Comparison of ENCODE assay signal across 11 cellular contexts in the genomic region with DNA sequence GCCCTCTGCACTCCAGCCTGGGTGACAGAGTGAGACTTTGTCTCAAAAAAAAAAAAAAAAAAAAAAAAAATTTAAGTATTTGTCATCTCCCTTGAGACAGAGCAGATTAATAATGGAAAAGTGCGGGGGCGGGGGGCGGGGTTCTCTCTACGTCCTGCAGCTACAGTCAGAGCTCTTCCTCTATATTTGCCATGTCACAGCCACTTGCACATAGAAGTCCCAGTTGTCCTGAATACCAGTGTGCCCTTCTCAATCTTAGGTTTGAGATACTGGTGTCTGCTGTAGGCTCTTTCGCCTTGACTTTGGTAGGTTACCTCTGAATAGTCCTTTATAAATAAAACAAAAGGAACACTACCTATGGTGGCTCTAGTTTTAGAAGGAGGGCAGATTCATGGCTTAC.
DNase-seq lines count a peak whose midpoint lies in the region; ATAC-seq and TF ChIP-seq lines count a peak whose summit lies in the region.
"Had no signal": no experiment of that assay in that cellular context is flagged by ENCODE, and none has a peak within 500 bp of the region (broad histone marks: within the 10 kb centered on the region; RNA-seq: fewer than 3 reads in every experiment).

No MANE protein-coding gene starts in this region.

- DNase-seq in RKO (ENCODE audit: low spot score) (peak; percentile 62), esophagus squamous epithelium (lab: John Stamatoyannopoulos, UW) (no peak), ecto neural progenitor cell (ENCODE audit: low spot score) (no peak), NCI-H2081 treated with DMSO at 0.1 percent for 48 hours (lab: John Stamatoyannopoulos, UW) (no peak), neural progenitor cell (ENCODE audit: low spot score) (no peak), NCI-H1930 (lab: John Stamatoyannopoulos, UW) (no peak)
- DNase-seq: hypothalamus, T-helper 17 cell had no signal

- peak; percentile 44 for ATAC-seq in GM21529 (IDR thresholded peaks at IDR 0.05; ENCODE audit: unreplicated experiment)
- peak; percentile 66 for ATAC-seq in stimulated activated memory B cell treated with anti-CD40 and anti-IgM and Interleukin-4, amounts not matched to agents 10 μg/mL and 1 μg/mL and 100 μg/mL, for 72 hours
- ATAC-seq: sciatic nerve, T-helper 17 cell had no signal

- H3K79me2 ChIP-seq in neural progenitor cell (ENCODE audit: low read depth) = no peaks in the 10 kb centered on the region

- H3K4me1 ChIP-seq in esophagus squamous epithelium = peaks cover 8 to 41% (median 22%) of the 10 kb centered on the region in 3 donors
- peaks cover 16% of the 10 kb centered on the region for H3K4me1 ChIP-seq in neural progenitor cell

- peaks cover 21% of the 10 kb centered on the region for H3K27me3 Mint-ChIP-seq in stimulated activated memory B cell treated with anti-CD40 and anti-IgM and Interleukin-4, amounts not matched to agents 10 μg/mL and 1 μg/mL and 100 μg/mL, for 72 hours
- peaks cover 9% of the 10 kb centered on the region for H3K27me3 Mint-ChIP-seq in neural progenitor cell (ENCODE audit: insufficient read depth, low read depth)

- H3K9me3 Mint-ChIP-seq in stimulated activated memory B cell treated with anti-CD40 and anti-IgM and Interleukin-4, amounts not matched to agents 10 μg/mL and 1 μg/mL and 100 μg/mL, for 72 hours = no peaks in the 10 kb centered on the region
- H3K9me3 Mint-ChIP-seq in neural progenitor cell = peaks cover 3% of the 10 kb centered on the region

- TF ChIP-seq CTCF in esophagus squamous epithelium (IDR thresholded peaks at IDR 0.05) = no peak
- no peak for TF ChIP-seq CTCF in neural progenitor cell (IDR thresholded peaks at IDR 0.05)

- no peaks in the 10 kb centered on the region for H3K36me3 Mint-ChIP-seq in stimulated activated memory B cell treated with anti-CD40 and anti-IgM and Interleukin-4, amounts not matched to agents 10 μg/mL and 1 μg/mL and 100 μg/mL, for 72 hours
- H3K36me3 Mint-ChIP-seq in neural progenitor cell = no peaks in the 10 kb centered on the region

- H4K20me1 ChIP-seq in neural progenitor cell (ENCODE audit: low read depth) = no peaks in the 10 kb centered on the region

- H3K27me3 ChIP-seq in esophagus squamous epithelium (no peaks in the 10 kb centered on the region), neural progenitor cell (no peaks in the 10 kb centered on the region)

- 30 to 44% methylated on average over 5 of the region's 5 CpGs for WGBS in esophagus squamous epithelium, 2 donors

- no peak overlapping the region for H3K4me3 Mint-ChIP-seq in stimulated activated memory B cell treated with anti-CD40 and anti-IgM and Interleukin-4, amounts not matched to agents 10 μg/mL and 1 μg/mL and 100 μg/mL, for 72 hours
- no peak overlapping the region for H3K4me3 Mint-ChIP-seq in neural progenitor cell
- H3K4me3 Mint-ChIP-seq: T-helper 17 cell had no signal

- no peak overlapping the region for H3K9ac ChIP-seq in neural progenitor cell

- peak overlapping the region; percentile 56 to 85 (median 71) for H3K27ac ChIP-seq in esophagus squamous epithelium
- no peak overlapping the region for H3K27ac ChIP-seq in neural progenitor cell

- H2AFZ ChIP-seq in neural progenitor cell (replicated peaks) = no peak overlapping the region

- H3K4me3 ChIP-seq in esophagus squamous epithelium (no peak overlapping the region), neural progenitor cell (no peak overlapping the region)

- H3F3A ChIP-seq in neural progenitor cell (ENCODE audit: low read depth) = no peaks in the 10 kb centered on the region

- peaks cover 15% of the 10 kb centered on the region for H3K4me1 Mint-ChIP-seq in stimulated activated memory B cell treated with anti-CD40 and anti-IgM and Interleukin-4, amounts not matched to agents 10 μg/mL and 1 μg/mL and 100 μg/mL, for 72 hours
- peaks cover 13% of the 10 kb centered on the region for H3K4me1 Mint-ChIP-seq in neural progenitor cell

- no peaks in the 10 kb centered on the region for H3K36me3 ChIP-seq in esophagus squamous epithelium
- H3K36me3 ChIP-seq in neural progenitor cell = no peaks in the 10 kb centered on the region

- peak overlapping the region; percentile 47 for H3K27ac Mint-ChIP-seq in stimulated activated memory B cell treated with anti-CD40 and anti-IgM and Interleukin-4, amounts not matched to agents 10 μg/mL and 1 μg/mL and 100 μg/mL, for 72 hours
- H3K27ac Mint-ChIP-seq in neural progenitor cell = no peak overlapping the region
- H3K27ac Mint-ChIP-seq: T-helper 17 cell had no signal

- intact Hi-C loops in esophagus squamous epithelium (cut with DNase I) = no loop called here

- no peak for TF ChIP-seq POLR2A in esophagus squamous epithelium (IDR thresholded peaks at IDR 0.05)

- no peaks in the 10 kb centered on the region for H3K9me3 ChIP-seq in esophagus squamous epithelium
- no peaks in the 10 kb centered on the region for H3K9me3 ChIP-seq in neural progenitor cell (ENCODE audit: low read depth)

- no peak overlapping the region for H3K4me2 ChIP-seq in neural progenitor cell
